Comparison of ENCODE assay signal across 8 cellular contexts in the genomic region with DNA sequence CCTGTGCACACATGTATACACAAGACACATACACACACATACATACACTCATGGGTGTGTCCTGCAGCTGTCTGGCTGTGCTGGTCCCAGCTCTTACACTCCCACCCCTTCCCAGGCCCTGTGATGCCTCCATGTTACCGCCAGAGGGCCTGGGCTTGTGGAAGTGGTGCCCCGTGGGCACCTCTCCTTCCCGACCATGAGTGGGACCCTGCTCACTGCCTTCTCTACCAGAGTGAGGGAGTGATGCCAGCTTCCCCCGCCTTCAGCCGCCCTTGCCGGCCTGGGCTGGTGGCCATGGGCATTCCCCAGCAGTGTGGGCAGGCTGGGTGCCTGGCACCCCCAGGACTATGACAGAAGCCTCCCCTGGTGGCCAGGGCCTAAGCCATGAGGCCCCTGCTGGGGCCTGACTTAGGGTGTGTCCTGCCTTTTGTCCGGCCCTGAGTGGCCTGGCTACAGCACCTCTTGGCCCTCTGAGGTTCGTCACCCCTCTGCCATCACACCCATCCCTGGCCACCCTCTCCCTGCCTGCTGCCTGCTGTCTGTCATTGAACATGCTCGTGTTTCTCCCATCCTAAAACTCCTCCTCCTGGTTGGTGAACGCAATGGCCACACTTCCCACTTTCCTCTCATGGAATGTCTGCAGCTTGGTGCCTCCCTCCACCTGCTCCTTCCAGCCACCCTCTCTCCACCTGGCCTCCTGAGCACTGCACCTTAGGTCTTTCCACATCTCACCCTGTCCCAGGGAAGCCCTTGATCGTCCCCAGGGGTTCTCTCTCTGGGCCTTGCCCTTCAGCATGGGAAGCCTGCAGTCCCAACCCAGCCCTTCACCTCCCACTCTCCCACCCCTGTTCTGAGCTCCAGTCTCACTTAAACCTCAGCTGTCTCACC. TPM values are rescaled to one million over a fixed set of nuclear protein-coding genes. Genes with fewer than 3 reads are reported as not detected.
DNase-seq lines count a peak whose midpoint lies in the region; ATAC-seq and TF ChIP-seq lines count a peak whose summit lies in the region.

No MANE protein-coding gene starts in this region.

- TF ChIP-seq CTCF in GM12872 (IDR thresholded peaks at IDR 0.05; ENCODE audit: insufficient read depth, low read depth, low read length) = peak; percentile 83

- TF ChIP-seq POLR2A in erythroblast (IDR thresholded peaks at IDR 0.05; ENCODE audit: low read length) = no peak

- DNase-seq in OCI-M1 (lab: John Stamatoyannopoulos, UW) (peak; percentile 9), erythroblast (lab: John Stamatoyannopoulos, UW) (peak; percentile 54 to 63), occipital lobe (lab: John Stamatoyannopoulos, UW) (peak; percentile 67), NK-92 (lab: John Stamatoyannopoulos, UW; ENCODE audit: unreplicated experiment) (no peak), NOMO-1 (lab: John Stamatoyannopoulos, UW; ENCODE audit: unreplicated experiment in 2 of 2) (no peak)

- no peak for ATAC-seq in GM21619 (IDR thresholded peaks at IDR 0.05; ENCODE audit: unreplicated experiment)
- ATAC-seq in HG03469 (IDR thresholded peaks at IDR 0.05; ENCODE audit: unreplicated experiment) = no peak

RNA-seq across cellular contexts. Expression of gene HDAC11, which starts 14.6 kb away (rescaled TPM):
- total RNA-seq in occipital lobe = 12.6 TPM

RNA-seq across cellular contexts. Expression of gene FBLN2, which starts 54.2 kb away (rescaled TPM):
- 9.4 TPM for total RNA-seq in occipital lobe

Comparison
In these comparisons a context has a peak if more than half of its experiments do, and no peak if none do; other contexts are left out.
1. DNase-seq: peak in OCI-M1 (single experiment), erythroblast (2 of 2) and occipital lobe (single experiment); none in NK-92 (single experiment) and NOMO-1 (0 of 2).